In genomic region chr7:87474533-87475358, GRCh38 we compare ENCODE assay signal across 8 cellular contexts. TPM values are rescaled to one million over a fixed set of nuclear protein-coding genes. Genes with fewer than 3 reads are reported as not detected.
A peak's percentile ranks its signal among the peaks of the same experiment; 100 is the strongest.
DNase-seq lines count a peak whose midpoint lies in the region; ATAC-seq, FAIRE-seq and TF ChIP-seq lines count a peak whose summit lies in the region.

No MANE protein-coding gene starts in this region.

- H3K4me1 ChIP-seq in neuronal stem cell (ENCODE audit: control insufficient read depth in 2 of 2, insufficient read depth in 1 of 2, low read depth in 1 of 2, low read length in 2 of 2), result peaks cover 4 to 25% of the 10 kb centered on the region in 2 donors

- H2BK5ac ChIP-seq in neuronal stem cell (ENCODE audit: low read length), result no peak overlapping the region

- H3K9me3 ChIP-seq in neuronal stem cell (replicated peaks in 1 of 2; ENCODE audit: control insufficient read depth in 2 of 2, insufficient read depth in 1 of 2, low read depth in 1 of 2, low read length in 2 of 2), result peaks cover 0 to 6% of the 10 kb centered on the region in 2 donors

- peak overlapping the region; percentile 87 for H3K9ac ChIP-seq in neuronal stem cell (ENCODE audit: low read depth, low read length, poor library complexity)

- peak overlapping the region; percentile 56 for H2BK15ac ChIP-seq in neuronal stem cell (ENCODE audit: low read length)

- no peak overlapping the region for H3K27ac ChIP-seq in neuronal stem cell (replicated peaks; ENCODE audit: low read length)

- no CpG with 5 or more reads among the region's 14 CpGs for WGBS in neuronal stem cell (ENCODE audit: extremely low coverage in 2 of 2, insufficient read length in 2 of 2, insufficient replicate concordance in 1 of 2), 2 donors

- H4K8ac ChIP-seq in neuronal stem cell (ENCODE audit: low read depth, low read length), result no peak overlapping the region

- peak; percentile 78 for FAIRE-seq in RCC 7860 (lab: Jason Lieb, UNC)

- peak overlapping the region; percentile 70 for H2AK5ac ChIP-seq in neuronal stem cell (ENCODE audit: low read depth, low read length)

- no peaks in the 10 kb centered on the region for H3K36me3 ChIP-seq in neuronal stem cell (replicated peaks in 1 of 2; ENCODE audit: control insufficient read depth in 2 of 2, insufficient read depth in 2 of 2, low read length in 2 of 2)

- DNase-seq in Ammon's horn (ENCODE audit: low spot score), result peak; percentile 54
- peak; percentile 53 for DNase-seq in RCC 7860 (ENCODE audit: low spot score)
- DNase-seq in fibroblast of the aortic adventitia (ENCODE audit: low read depth), result peak; percentile 9
- DNase-seq in neuronal stem cell (ENCODE audit: low spot score), result no peak
- DNase-seq in stimulated activated CD4-positive, alpha-beta T cell treated with anti-CD3 and anti-CD28 coated beads, Interleukin-4, amount 100 ng/mL, for 1 hour, result no peak
- DNase-seq in T-helper 9 cell, result no peak

- H2AFZ ChIP-seq in neuronal stem cell (ENCODE audit: low read length), result peak overlapping the region; percentile 80

- peak; percentile 83 for ATAC-seq in GM18868 (IDR thresholded peaks at IDR 0.05; ENCODE audit: unreplicated experiment)
- peak; percentile 71 for ATAC-seq in HG02981 (IDR thresholded peaks at IDR 0.05; ENCODE audit: unreplicated experiment)

- peak overlapping the region; percentile 84 for H3K4me2 ChIP-seq in neuronal stem cell (ENCODE audit: insufficient read depth, low read length, poor library complexity, severe bottlenecking)

- H3K4ac ChIP-seq in neuronal stem cell (ENCODE audit: low read length), result no peak overlapping the region

- no peak overlapping the region for H2BK120ac ChIP-seq in neuronal stem cell (ENCODE audit: low read depth, low read length)

- no peak overlapping the region for H2BK12ac ChIP-seq in neuronal stem cell (ENCODE audit: low read length)

- no peaks in the 10 kb centered on the region for H3K79me1 ChIP-seq in neuronal stem cell (ENCODE audit: low read depth, low read length)

- H3K4me3 ChIP-seq in fibroblast of the aortic adventitia (ENCODE audit: low read depth, low read length) (peak overlapping the region; percentile 29), neuronal stem cell (ENCODE audit: low read length in 2 of 2) (peak overlapping the region; percentile 25 to 72)

- H3K14ac ChIP-seq in neuronal stem cell (ENCODE audit: low read length), result peak overlapping the region; percentile 85

- H4K91ac ChIP-seq in neuronal stem cell (ENCODE audit: low read depth, low read length, poor library complexity), result no peak overlapping the region

- peaks cover 0 to 18% (median 0%) of the 10 kb centered on the region in 3 experiments for H3K27me3 ChIP-seq in neuronal stem cell (ENCODE audit: control insufficient read depth in 3 of 3, insufficient read depth in 3 of 3, low read depth in 1 of 3, low read length in 3 of 3)

- TF ChIP-seq CTCF in fibroblast of the aortic adventitia (IDR thresholded peaks at IDR 0.05; ENCODE audit: insufficient read depth, low read length), result no peak

- peak overlapping the region; percentile 97 for H3K18ac ChIP-seq in neuronal stem cell (ENCODE audit: low read length)

- H3K23ac ChIP-seq in neuronal stem cell (ENCODE audit: low read depth, low read length, poor library complexity), result peak overlapping the region; percentile 50

RNA-seq across cellular contexts. Expression of gene ABCB4, which starts 0.7 kb away (rescaled TPM):
- 0.81 TPM in 1 of 2 replicates, not detected in the other for total RNA-seq in fibroblast of the aortic adventitia (ENCODE audit: low replicate concordance)
- 1.4 TPM for polyA plus RNA-seq in neuronal stem cell (2013, experiment 1 of 2)
- polyA plus RNA-seq in neuronal stem cell (2013, experiment 2 of 2), result 1.5 TPM

Comparison
In these comparisons a context has a peak if more than half of its experiments do, and no peak if none do; other contexts are left out.
1. DNase-seq: peak in Ammon's horn (single experiment), RCC 7860 (single experiment) and fibroblast of the aortic adventitia (single experiment); none in neuronal stem cell (single experiment), stimulated activated CD4-positive, alpha-beta T cell treated with anti-CD3 and anti-CD28 coated beads, Interleukin-4, amount 100 ng/mL, for 1 hour (single experiment) and T-helper 9 cell (single experiment).